1 cellular context compared by ENCODE assay signal in genomic region chr16:84414789-84415326, GRCh38.
TF ChIP-seq lines count a peak whose summit lies in the region.

No MANE protein-coding gene starts in this region.

TF ChIP-seq in HepG2, 621 proteins besides CTCF, POLR2A, EP300 and RAD21 (continued from another document and continues in another):
- TF ChIP-seq ATF5 (CRISPR knock-in tag; IDR thresholded peaks at IDR 0.05; ENCODE audit: low read depth), result no peak
- TF ChIP-seq ZNF782 (CRISPR knock-in tag; IDR thresholded peaks at IDR 0.05; ENCODE audit: borderline replicate concordance), result no peak
- TF ChIP-seq RERE (CRISPR knock-in tag; IDR thresholded peaks at IDR 0.05; ENCODE audit: low read depth), result 0 out of 2 replicates have a peak, but pooled peaks have one; percentile 47
- no peak for TF ChIP-seq RARG (CRISPR knock-in tag; IDR thresholded peaks at IDR 0.05; ENCODE audit: low read depth)
- no peak for TF ChIP-seq PREB (CRISPR knock-in tag; IDR thresholded peaks at IDR 0.05)
- peak; percentile 76; the same call in 1 of the 2 replicates for TF ChIP-seq ZNF280B (CRISPR knock-in tag; IDR thresholded peaks at IDR 0.05; ENCODE audit: borderline replicate concordance)
- peak; percentile 87 for TF ChIP-seq MXD4 (CRISPR knock-in tag; IDR thresholded peaks at IDR 0.05)
- peak; percentile 53; the same call in 1 of the 2 replicates for TF ChIP-seq ZFP91 (CRISPR knock-in tag; IDR thresholded peaks at IDR 0.05; ENCODE audit: borderline replicate concordance)
- TF ChIP-seq ZNF761 (CRISPR knock-in tag; conservative IDR thresholded peaks at IDR 0.05), result 0 out of 2 replicates have a peak, but pooled peaks have one; percentile 56
- peak; percentile 95 for TF ChIP-seq IKZF5 (CRISPR knock-in tag; IDR thresholded peaks at IDR 0.05)
- TF ChIP-seq ZNF597 (CRISPR knock-in tag; IDR thresholded peaks at IDR 0.05), result no peak
- peak; percentile 95 for TF ChIP-seq ZSCAN9 (CRISPR knock-in tag; IDR thresholded peaks at IDR 0.05; ENCODE audit: borderline replicate concordance)
- peak; percentile 39; the same call in 1 of the 2 replicates for TF ChIP-seq ZMYM2 (CRISPR knock-in tag; IDR thresholded peaks at IDR 0.05)
- TF ChIP-seq ZKSCAN1 (IDR thresholded peaks at IDR 0.05; ENCODE audit: low read length), result peak; percentile 22; the same call in 1 of the 2 replicates
- TF ChIP-seq ZNF749 (CRISPR knock-in tag; IDR thresholded peaks at IDR 0.05; ENCODE audit: borderline replicate concordance), result no peak
- TF ChIP-seq ZBED4 (CRISPR knock-in tag; IDR thresholded peaks at IDR 0.05; ENCODE audit: borderline replicate concordance), result no peak
- TF ChIP-seq ATF7-NPFF (CRISPR knock-in tag; IDR thresholded peaks at IDR 0.05; ENCODE audit: low read depth), result peak; percentile 43; the same call in 1 of the 2 replicates
- TF ChIP-seq SMAD1 (CRISPR knock-in tag; IDR thresholded peaks at IDR 0.05; ENCODE audit: borderline replicate concordance, low read depth), result 0 out of 2 replicates have a peak, but pooled peaks have one; percentile 70
- TF ChIP-seq CC2D1A (CRISPR knock-in tag; IDR thresholded peaks at IDR 0.05), result 0 out of 2 replicates have a peak, but pooled peaks have one; percentile 85
- 0 out of 2 replicates have a peak, but pooled peaks have one; percentile 37 for TF ChIP-seq ZNF616 (CRISPR knock-in tag; IDR thresholded peaks at IDR 0.05; ENCODE audit: low read depth)
- TF ChIP-seq FOXC1 (CRISPR knock-in tag; IDR thresholded peaks at IDR 0.05; ENCODE audit: borderline replicate concordance), result peak; percentile 82; the same call in 1 of the 2 replicates
- TF ChIP-seq ATF2 (CRISPR knock-in tag; IDR thresholded peaks at IDR 0.05), result peak; percentile 73; the same call in 1 of the 2 replicates
- no peak for TF ChIP-seq SRF (IDR thresholded peaks at IDR 0.05; ENCODE audit: low read depth, low read length)
- TF ChIP-seq ZNF569 (CRISPR knock-in tag; IDR thresholded peaks at IDR 0.05; ENCODE audit: borderline replicate concordance), result no peak
- TF ChIP-seq GMEB1 (CRISPR knock-in tag; IDR thresholded peaks at IDR 0.05; ENCODE audit: borderline replicate concordance), result no peak; the same call in 1 of the 2 replicates
- TF ChIP-seq ZSCAN5A (CRISPR knock-in tag; IDR thresholded peaks at IDR 0.05; ENCODE audit: borderline replicate concordance), result no peak
- TF ChIP-seq ZNF550 (CRISPR knock-in tag; IDR thresholded peaks at IDR 0.05; ENCODE audit: borderline replicate concordance), result no peak
- TF ChIP-seq TMF1 (CRISPR knock-in tag; IDR thresholded peaks at IDR 0.05; ENCODE audit: low read depth), result 0 out of 2 replicates have a peak, but pooled peaks have one; percentile 34
- TF ChIP-seq KDM6A (CRISPR knock-in tag; IDR thresholded peaks at IDR 0.05; ENCODE audit: low read depth), result peak; percentile 74
- TF ChIP-seq RFXANK (CRISPR knock-in tag; IDR thresholded peaks at IDR 0.05), result no peak
- TF ChIP-seq SKI (IDR thresholded peaks at IDR 0.05; ENCODE audit: partially characterized antibody), result peak; percentile 70
- TF ChIP-seq TGIF2 (CRISPR knock-in tag; IDR thresholded peaks at IDR 0.05), result peak; percentile 89
- TF ChIP-seq SP2 (CRISPR knock-in tag; IDR thresholded peaks at IDR 0.05), result peak; percentile 31; the same call in 1 of the 2 replicates
- TF ChIP-seq ATF1 (CRISPR knock-in tag; IDR thresholded peaks at IDR 0.05), result no peak
